In the genomic region with DNA sequence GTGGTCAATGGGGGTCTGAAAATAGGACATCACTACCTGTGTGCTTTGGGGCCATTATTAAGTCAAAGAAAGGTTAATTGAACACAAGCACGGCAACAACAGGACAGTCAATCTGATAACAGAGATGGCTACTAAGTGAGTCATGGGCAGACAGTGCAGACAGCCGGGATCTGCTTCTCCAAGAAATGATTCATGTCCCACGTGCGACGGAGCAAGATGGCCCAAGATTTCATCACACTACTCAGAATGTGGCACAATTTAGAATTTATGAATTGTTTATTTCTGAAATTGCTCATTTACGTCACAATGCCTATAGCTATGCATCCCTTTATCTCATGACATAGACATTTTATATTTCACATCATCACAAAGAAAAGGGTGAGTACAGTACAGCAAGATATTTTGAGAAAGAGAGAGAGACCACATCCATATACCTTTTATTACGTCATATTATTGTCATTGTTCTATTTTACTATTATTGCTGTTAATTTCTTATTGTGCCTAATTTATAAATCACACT, we compare ENCODE assay signal across 1 cellular context.
TF ChIP-seq lines count a peak whose summit lies in the region.

No MANE protein-coding gene starts in this region.

TF ChIP-seq in K562, 482 proteins besides CTCF, POLR2A, EP300 and RAD21 (continued from another document and continues in another):
- peak; percentile 57 for TF ChIP-seq PBX2 (CRISPR knock-in tag; IDR thresholded peaks at IDR 0.05; ENCODE audit: low read depth)
- TF ChIP-seq PBX2 (tag; conservative IDR thresholded peaks at IDR 0.05; ENCODE audit: low read depth), result peak; percentile 95
- no peak for TF ChIP-seq ESRRA (IDR thresholded peaks at IDR 0.05; ENCODE audit: borderline replicate concordance, low read depth)
- no peak for TF ChIP-seq THRAP3 (IDR thresholded peaks at IDR 0.05; ENCODE audit: borderline replicate concordance)
- TF ChIP-seq ZBTB8A (IDR thresholded peaks at IDR 0.05; ENCODE audit: partially characterized antibody), result no peak
- TF ChIP-seq POLR3G (IDR thresholded peaks at IDR 0.05; ENCODE audit: extremely low read depth, insufficient read length, insufficient replicate concordance), result no peak
- TF ChIP-seq ARNT (IDR thresholded peaks at IDR 0.05), result peak in 1 of 2 experiments; percentile 67; a peak in 1 of 4 replicates
- TF ChIP-seq HDAC1 (IDR thresholded peaks at IDR 0.05), result no peak
- no peak for TF ChIP-seq HNRNPL (IDR thresholded peaks at IDR 0.05; ENCODE audit: low read depth, low read length)
- TF ChIP-seq, protein P1, sequence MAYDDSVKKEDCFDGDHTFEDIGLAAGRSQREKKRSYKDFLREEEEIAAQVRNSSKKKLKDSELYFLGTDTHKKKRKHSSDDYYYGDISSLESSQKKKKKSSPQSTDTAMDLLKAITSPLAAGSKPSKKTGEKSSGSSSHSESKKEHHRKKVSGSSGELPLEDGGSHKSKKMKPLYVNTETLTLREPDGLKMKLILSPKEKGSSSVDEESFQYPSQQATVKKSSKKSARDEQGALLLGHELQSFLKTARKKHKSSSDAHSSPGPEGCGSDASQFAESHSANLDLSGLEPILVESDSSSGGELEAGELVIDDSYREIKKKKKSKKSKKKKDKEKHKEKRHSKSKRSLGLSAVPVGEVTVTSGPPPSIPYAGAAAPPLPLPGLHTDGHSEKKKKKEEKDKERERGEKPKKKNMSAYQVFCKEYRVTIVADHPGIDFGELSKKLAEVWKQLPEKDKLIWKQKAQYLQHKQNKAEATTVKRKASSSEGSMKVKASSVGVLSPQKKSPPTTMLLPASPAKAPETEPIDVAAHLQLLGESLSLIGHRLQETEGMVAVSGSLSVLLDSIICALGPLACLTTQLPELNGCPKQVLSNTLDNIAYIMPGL (CRISPR knock-in tag; IDR thresholded peaks at IDR 0.05), result no peak
- TF ChIP-seq FOXA1 (IDR thresholded peaks at IDR 0.05; ENCODE audit: borderline replicate concordance), result no peak
- TF ChIP-seq RBM34 (IDR thresholded peaks at IDR 0.05; ENCODE audit: borderline replicate concordance, insufficient read depth, low read length), result no peak
- no peak for TF ChIP-seq ZNF23 (CRISPR knock-in tag; IDR thresholded peaks at IDR 0.05)
- no peak for TF ChIP-seq SRSF1 (IDR thresholded peaks at IDR 0.05; ENCODE audit: low read depth, low read length)
- TF ChIP-seq SMARCA5 (IDR thresholded peaks at IDR 0.05), result no peak
- TF ChIP-seq RBM39 (optimal IDR thresholded peaks at IDR 0.05; ENCODE audit: low read depth, low read length), result no peak
- no peak for TF ChIP-seq ZNF764 (CRISPR knock-in tag; IDR thresholded peaks at IDR 0.05; ENCODE audit: low read depth)
- TF ChIP-seq SREBF1 (IDR thresholded peaks at IDR 0.05; ENCODE audit: borderline replicate concordance, low read depth, low read length), result no peak
- no peak for TF ChIP-seq ZBTB1 (CRISPR knock-in tag; IDR thresholded peaks at IDR 0.05; ENCODE audit: borderline replicate concordance, low read depth)
- TF ChIP-seq KAT7 (CRISPR knock-in tag; IDR thresholded peaks at IDR 0.05; ENCODE audit: borderline replicate concordance), result no peak
- TF ChIP-seq HDGF (IDR thresholded peaks at IDR 0.05), result no peak
- no peak for TF ChIP-seq POU5F1 (IDR thresholded peaks at IDR 0.05; ENCODE audit: borderline replicate concordance, low read depth, low read length, partially characterized antibody)
- no peak for TF ChIP-seq KAT2B (IDR thresholded peaks at IDR 0.05; ENCODE audit: low read depth, low read length)
- TF ChIP-seq XRCC3 (IDR thresholded peaks at IDR 0.05), result no peak
- TF ChIP-seq BCL6 (CRISPR knock-in tag; IDR thresholded peaks at IDR 0.05), result no peak
- TF ChIP-seq FOXA3 (CRISPR knock-in tag; conservative IDR thresholded peaks at IDR 0.05 in 1 of 2, IDR thresholded peaks at IDR 0.05 in 1 of 2), result no peak
- no peak for TF ChIP-seq POLR3A (IDR thresholded peaks at IDR 0.05; ENCODE audit: borderline replicate concordance, extremely low read depth, insufficient read depth, insufficient read length)
- peak; percentile 55 for TF ChIP-seq TCF3 (CRISPR knock-in tag; IDR thresholded peaks at IDR 0.05)
- no peak for TF ChIP-seq NRF1 (conservative IDR thresholded peaks at IDR 0.05 in 1 of 2, IDR thresholded peaks at IDR 0.05 in 1 of 2)
- TF ChIP-seq BCOR (IDR thresholded peaks at IDR 0.05), result no peak
- peak; percentile 76 for TF ChIP-seq BRD9 (IDR thresholded peaks at IDR 0.05; ENCODE audit: low read depth, partially characterized antibody)
- TF ChIP-seq KAT8 (IDR thresholded peaks at IDR 0.05; ENCODE audit: low read depth), result no peak
- TF ChIP-seq PYGO2 (tag; IDR thresholded peaks at IDR 0.05), result no peak
- TF ChIP-seq ZNF717 (CRISPR knock-in tag; IDR thresholded peaks at IDR 0.05), result no peak
- TF ChIP-seq U2AF2 (optimal IDR thresholded peaks at IDR 0.05; ENCODE audit: low read depth, low read length), result no peak
- TF ChIP-seq HNRNPK (IDR thresholded peaks at IDR 0.05; ENCODE audit: low read depth, low read length, poor library complexity, severe bottlenecking), result no peak
- TF ChIP-seq FOXK1 (CRISPR knock-in tag; IDR thresholded peaks at IDR 0.05; ENCODE audit: borderline replicate concordance), result no peak
- TF ChIP-seq DNMT1 (IDR thresholded peaks at IDR 0.05), result no peak
- TF ChIP-seq FOXM1 (IDR thresholded peaks at IDR 0.05; ENCODE audit: low read depth), result no peak
- TF ChIP-seq FOXM1 (CRISPR knock-in tag; IDR thresholded peaks at IDR 0.05; ENCODE audit: low read depth), result no peak
- no peak for TF ChIP-seq ZC3H8 (IDR thresholded peaks at IDR 0.05)
- TF ChIP-seq ETS1 (conservative IDR thresholded peaks at IDR 0.05; ENCODE audit: control insufficient read depth, low read depth, low read length), result no peak
- peak; percentile 57; the same call in 1 of the 2 replicates for TF ChIP-seq HDAC2 (IDR thresholded peaks at IDR 0.05)
- peak; percentile 99 for TF ChIP-seq JUND (IDR thresholded peaks at IDR 0.05; ENCODE audit: borderline replicate concordance, low read depth, low read length)
- TF ChIP-seq JUND (tag; IDR thresholded peaks at IDR 0.05; ENCODE audit: borderline replicate concordance, low read depth, low read length), result peak; percentile 98
- TF ChIP-seq HLTF (IDR thresholded peaks at IDR 0.05), result peak; percentile 57; the same call in 1 of the 2 replicates
- peak; percentile 94 for TF ChIP-seq ZNF589 (CRISPR knock-in tag; IDR thresholded peaks at IDR 0.05; ENCODE audit: low read depth)
- TF ChIP-seq, protein P2, sequence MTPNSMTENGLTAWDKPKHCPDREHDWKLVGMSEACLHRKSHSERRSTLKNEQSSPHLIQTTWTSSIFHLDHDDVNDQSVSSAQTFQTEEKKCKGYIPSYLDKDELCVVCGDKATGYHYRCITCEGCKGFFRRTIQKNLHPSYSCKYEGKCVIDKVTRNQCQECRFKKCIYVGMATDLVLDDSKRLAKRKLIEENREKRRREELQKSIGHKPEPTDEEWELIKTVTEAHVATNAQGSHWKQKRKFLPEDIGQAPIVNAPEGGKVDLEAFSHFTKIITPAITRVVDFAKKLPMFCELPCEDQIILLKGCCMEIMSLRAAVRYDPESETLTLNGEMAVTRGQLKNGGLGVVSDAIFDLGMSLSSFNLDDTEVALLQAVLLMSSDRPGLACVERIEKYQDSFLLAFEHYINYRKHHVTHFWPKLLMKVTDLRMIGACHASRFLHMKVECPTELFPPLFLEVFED (CRISPR knock-in tag; conservative IDR thresholded peaks at IDR 0.05), result no peak
- no peak for TF ChIP-seq ZNF75A (CRISPR knock-in tag; IDR thresholded peaks at IDR 0.05)
- TF ChIP-seq CBX1 (IDR thresholded peaks at IDR 0.05; ENCODE audit: low read depth), result no peak
- TF ChIP-seq EP400 (IDR thresholded peaks at IDR 0.05), result peak; percentile 96
- TF ChIP-seq SLC30A9 (CRISPR knock-in tag; IDR thresholded peaks at IDR 0.05), result no peak
- TF ChIP-seq HINFP (tag; conservative IDR thresholded peaks at IDR 0.05; ENCODE audit: low read depth), result 0 out of 2 replicates have a peak, but pooled peaks have one; percentile 26
- TF ChIP-seq E4F1 (CRISPR knock-in tag; IDR thresholded peaks at IDR 0.05; ENCODE audit: borderline replicate concordance), result no peak
- TF ChIP-seq, protein P3, sequence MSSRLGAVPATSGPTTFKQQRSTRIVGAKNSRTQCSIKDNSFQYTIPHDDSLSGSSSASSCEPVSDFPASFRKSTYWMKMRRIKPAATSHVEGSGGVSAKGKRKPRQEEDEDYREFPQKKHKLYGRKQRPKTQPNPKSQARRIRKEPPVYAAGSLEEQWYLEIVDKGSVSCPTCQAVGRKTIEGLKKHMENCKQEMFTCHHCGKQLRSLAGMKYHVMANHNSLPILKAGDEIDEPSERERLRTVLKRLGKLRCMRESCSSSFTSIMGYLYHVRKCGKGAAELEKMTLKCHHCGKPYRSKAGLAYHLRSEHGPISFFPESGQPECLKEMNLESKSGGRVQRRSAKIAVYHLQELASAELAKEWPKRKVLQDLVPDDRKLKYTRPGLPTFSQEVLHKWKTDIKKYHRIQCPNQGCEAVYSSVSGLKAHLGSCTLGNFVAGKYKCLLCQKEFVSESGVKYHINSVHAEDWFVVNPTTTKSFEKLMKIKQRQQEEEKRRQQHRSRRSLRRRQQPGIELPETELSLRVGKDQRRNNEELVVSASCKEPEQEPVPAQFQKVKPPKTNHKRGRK (tag; IDR thresholded peaks at IDR 0.05), result no peak
- no peak for TF ChIP-seq MXD1 (CRISPR knock-in tag; IDR thresholded peaks at IDR 0.05; ENCODE audit: borderline replicate concordance, poor library complexity, severe bottlenecking)
- TF ChIP-seq NELFE (IDR thresholded peaks at IDR 0.05; ENCODE audit: insufficient read depth, insufficient read length), result no peak
- TF ChIP-seq DPF2 (IDR thresholded peaks at IDR 0.05), result peak; percentile 94
- TF ChIP-seq HDAC3 (IDR thresholded peaks at IDR 0.05; ENCODE audit: borderline replicate concordance, partially characterized antibody), result peak; percentile 84
